ENCODE assay signal across 9 cellular contexts in genomic region chr16:22813946-22814325, GRCh38. TPM values are rescaled to one million over a fixed set of nuclear protein-coding genes. Genes with fewer than 3 reads are reported as not detected.
DNase-seq lines count a peak whose midpoint lies in the region; ATAC-seq and TF ChIP-seq lines count a peak whose summit lies in the region.
"Had no signal": no experiment of that assay in that cellular context is flagged by ENCODE, and none has a peak within 500 bp of the region (broad histone marks: within the 10 kb centered on the region; RNA-seq: fewer than 3 reads in every experiment).

Gene HS3ST2, plus strand, starts transcription at chr16:22814162. Its CDS starts 449 bp downstream, at chr16:22814611.

- intact Hi-C loops in body of pancreas (cut with DNase I): no loop called here

- H3K36me3 ChIP-seq in body of pancreas (replicated peaks in 1 of 2; ENCODE audit: insufficient read depth in 1 of 2, low read depth in 2 of 2) (no peaks in the 10 kb centered on the region), suprapubic skin (no peaks in the 10 kb centered on the region)

- DNase-seq in NCI-H345 (lab: John Stamatoyannopoulos, UW) (peak; percentile 9), NCI-H345 treated with DMSO at 0.1 percent for 48 hours (lab: John Stamatoyannopoulos, UW; ENCODE audit: unreplicated experiment) (no peak), body of pancreas (peak in 3 of 4 donors; percentile 12 to 20 (median 15)), iris pigment epithelial cell (ENCODE audit: low read depth) (peak; percentile 8), suprapubic skin (ENCODE audit: low spot score in 2 of 2) (peak; percentile 73 to 84), NCI-H128 (lab: John Stamatoyannopoulos, UW; ENCODE audit: unreplicated experiment) (no peak)
- no peak for DNase-seq in activated CD4-positive, CD25-positive, alpha-beta regulatory T cell (lab: John Stamatoyannopoulos, UW)
- no peak for DNase-seq in activated CD4-positive, CD25-positive, alpha-beta regulatory T cell treated with anti-CD3 and anti-CD28 coated beads, Interleukin-2, amount 50 U/mL, for 72 hours

- TF ChIP-seq CTCF in body of pancreas (IDR thresholded peaks at IDR 0.05) (no peak), suprapubic skin (IDR thresholded peaks at IDR 0.05) (peak in 1 of 2 donors; percentile 35)

- H3K4me3 ChIP-seq in body of pancreas: no peak within 1 kb of the TSS
- H3K4me3 ChIP-seq in suprapubic skin: peak within 1 kb of the TSS; percentile 69

- no peak for TF ChIP-seq EP300 in suprapubic skin (IDR thresholded peaks at IDR 0.05)

- H3K9me3 ChIP-seq in body of pancreas: no peaks in the 10 kb centered on the region
- no peaks in the 10 kb centered on the region for H3K9me3 ChIP-seq in suprapubic skin

- no peak for TF ChIP-seq POLR2A in body of pancreas (IDR thresholded peaks at IDR 0.05)
- peak in 1 of 2 donors; percentile 39 for TF ChIP-seq POLR2A in suprapubic skin (IDR thresholded peaks at IDR 0.05)

- H3K27ac ChIP-seq in body of pancreas: no peak within 1 kb of the TSS
- H3K27ac ChIP-seq in suprapubic skin: peak within 1 kb of the TSS; percentile 69
- H3K27ac ChIP-seq: KMS-11 had no signal

- H3K4me1 ChIP-seq in body of pancreas (peaks cover 18% of the 10 kb centered on the region), suprapubic skin (peaks cover 16% of the 10 kb centered on the region)

- H3K27me3 ChIP-seq in body of pancreas: no peaks in the 10 kb centered on the region
- H3K27me3 ChIP-seq in suprapubic skin: peaks cover 37% of the 10 kb centered on the region

- whole genome bisulfite sequencing in body of pancreas, 2 donors: 1% methylated on average over 45 of the region's 49 CpGs; no CpG with 5 or more reads in 1 of the 2 donors
- no CpG with 5 or more reads among the region's 49 CpGs for WGBS in suprapubic skin

- ATAC-seq in body of pancreas: no peak

RNA-seq across cellular contexts. Expression of gene HS3ST2, which starts in this region (rescaled TPM):
- total RNA-seq in body of pancreas (under 1 TPM; 0.26 to 0.33 TPM), suprapubic skin (1 to 10 TPM in 3 of 4 donors, under 1 TPM in 1; 0.30 to 1.7 (median 1.2) TPM)

Comparison
In these comparisons a context has a peak if more than half of its experiments do, and no peak if none do; other contexts are left out.
1. DNase-seq: peak in NCI-H345 (single experiment), iris pigment epithelial cell (single experiment) and suprapubic skin (2 of 2); none in NCI-H345 treated with DMSO at 0.1 percent for 48 hours (single experiment), NCI-H128 (single experiment), activated CD4-positive, CD25-positive, alpha-beta regulatory T cell (0 of 4) and activated CD4-positive, CD25-positive, alpha-beta regulatory T cell treated with anti-CD3 and anti-CD28 coated beads, Interleukin-2, amount 50 U/mL, for 72 hours (single experiment).
2. Peak in DNase-seq in body of pancreas; RNA of the gene not detected or under 1 TPM.